ENCODE assay signal across 17 cellular contexts in genomic region chr1:117166076-117166475, GRCh38. TPM values are rescaled to one million over a fixed set of nuclear protein-coding genes. Genes with fewer than 3 reads are reported as not detected.
A peak's percentile ranks its signal among the peaks of the same experiment; 100 is the strongest.
DNase-seq lines count a peak whose midpoint lies in the region; ATAC-seq and TF ChIP-seq lines count a peak whose summit lies in the region.
"Had no signal": no experiment of that assay in that cellular context is flagged by ENCODE, and none has a peak within 500 bp of the region (broad histone marks: within the 10 kb centered on the region; RNA-seq: fewer than 3 reads in every experiment).

No MANE protein-coding gene starts in this region.

- no peak for ATAC-seq in CD4-positive, alpha-beta T cell (ENCODE audit: poor library complexity)
- no peak for ATAC-seq in HG03095 (IDR thresholded peaks at IDR 0.05; ENCODE audit: unreplicated experiment)
- ATAC-seq: activated CD8-positive, alpha-beta T cell treated with anti-CD3 and anti-CD28 coated beads, Interleukin-2, amount 10 ng/mL, durations not matched to agents 7 days and 5 days; gastroesophageal sphincter; mucosa of descending colon had no signal

- H3K27ac Mint-ChIP-seq in CD4-positive, alpha-beta T cell: no peak overlapping the region
- H3K27ac Mint-ChIP-seq: activated CD8-positive, alpha-beta T cell treated with anti-CD3 and anti-CD28 coated beads, Interleukin-2, amount 10 ng/mL, durations not matched to agents 7 days and 5 days had no signal

- no peaks in the 10 kb centered on the region for H3K9me3 Mint-ChIP-seq in CD4-positive, alpha-beta T cell

- no peak overlapping the region for H3K4me3 Mint-ChIP-seq in CD4-positive, alpha-beta T cell
- H3K4me3 Mint-ChIP-seq: activated CD8-positive, alpha-beta T cell treated with anti-CD3 and anti-CD28 coated beads, Interleukin-2, amount 10 ng/mL, durations not matched to agents 7 days and 5 days had no signal

- no peaks in the 10 kb centered on the region for H3K27me3 ChIP-seq in BJ (ENCODE audit: control insufficient read depth, insufficient read depth, low read length)
- no peaks in the 10 kb centered on the region for H3K27me3 ChIP-seq in CD4-positive, alpha-beta T cell (ENCODE audit: control insufficient read depth, insufficient read depth, low read length)
- H3K27me3 ChIP-seq: gastroesophageal sphincter, vagina had no signal

- no peaks in the 10 kb centered on the region for H3K4me1 Mint-ChIP-seq in CD4-positive, alpha-beta T cell (ENCODE audit: low read depth)

- H3K36me3 ChIP-seq in BJ (ENCODE audit: control insufficient read depth, insufficient read depth, low read length): no peaks in the 10 kb centered on the region
- H3K36me3 ChIP-seq: gastroesophageal sphincter, vagina had no signal

- H3K36me3 Mint-ChIP-seq in CD4-positive, alpha-beta T cell (ENCODE audit: low read depth): no peaks in the 10 kb centered on the region

- no peaks in the 10 kb centered on the region for H3K9me3 ChIP-seq in CD4-positive, alpha-beta T cell (ENCODE audit: control insufficient read depth, low read length)
- H3K9me3 ChIP-seq: gastroesophageal sphincter, mucosa of descending colon, vagina had no signal

- peaks cover 16% of the 10 kb centered on the region for H3K27me3 Mint-ChIP-seq in CD4-positive, alpha-beta T cell

- POLR2A ChIA-PET in BJ (lab: Charles Lee): no interaction called here
- POLR2A ChIA-PET in CD4-positive, alpha-beta T cell (lab: Charles Lee): no interaction called here

- CTCF ChIA-PET in BJ (lab: Yijun Ruan, JAX): interaction anchor here (1.0 to 1.6 kb wide), 2 partner anchors 26 to 98 kb away, joined by 3 to 4 read pairs; no protein-coding TSS in a partner anchor
- CTCF ChIA-PET in CD4-positive, alpha-beta T cell (lab: Charles Lee): no interaction called here

- H3K4me3 ChIP-seq in BJ (ENCODE audit: low read depth, low read length): no peak overlapping the region
- H3K4me3 ChIP-seq in epithelial cell of esophagus (ENCODE audit: low read length): no peak overlapping the region
- H3K4me3 ChIP-seq: gastroesophageal sphincter, mucosa of descending colon, vagina had no signal

- intact Hi-C loops in CD4-positive, alpha-beta T cell (cut with DNase I, micrococcal nuclease): no loop called here

- no peak overlapping the region for H3K27ac ChIP-seq in CD4-positive, alpha-beta T cell (ENCODE audit: low read depth, low read length)
- H3K27ac ChIP-seq: gastroesophageal sphincter, vagina had no signal

- DNase-seq in BJ (ENCODE audit: low read depth): peak; percentile 59
- peak; percentile 94 for DNase-seq in M059J (ENCODE audit: low read depth)
- peak; percentile 90 for DNase-seq in epithelial cell of esophagus (ENCODE audit: low read depth)
- peak; percentile 73 for DNase-seq in non-pigmented ciliary epithelial cell (ENCODE audit: low read depth)
- no peak for DNase-seq in activated CD4-positive, CD25-positive, alpha-beta regulatory T cell (lab: John Stamatoyannopoulos, UW)
- no peak for DNase-seq in CD4-positive, alpha-beta T cell
- no peak for DNase-seq in activated CD4-positive, alpha-beta T cell treated with anti-CD3 and anti-CD28 coated beads, Interleukin-2, amount 50 U/mL, for 1 hour
- DNase-seq: activated CD8-positive, alpha-beta T cell treated with anti-CD3 and anti-CD28 coated beads, Interleukin-2, amount 10 ng/mL, durations not matched to agents 7 days and 5 days; KG1; mucosa of descending colon; NCI-H1417; NCI-H446; stimulated activated naive CD4-positive, alpha-beta T cell treated with Interleukin-2 at 50 U/mL for 16 hours had no signal

- TF ChIP-seq CTCF in BJ (IDR thresholded peaks at IDR 0.05; ENCODE audit: insufficient read depth, low read depth, low read length) (no peak), epithelial cell of esophagus (IDR thresholded peaks at IDR 0.05; ENCODE audit: insufficient read depth, low read depth, low read length, missing control alignments) (no peak)
- no peak for TF ChIP-seq CTCF in CD4-positive, alpha-beta T cell (IDR thresholded peaks at IDR 0.05)

RNA-seq across cellular contexts. Expression of gene TRIM45, which starts 44.5 kb away (rescaled TPM):
- polyA plus RNA-seq in BJ (2011; rRNA removed): 3.3 and 3.8 TPM in 2 replicates
- 1.2 and 1.9 TPM in 2 replicates for polyA minus RNA-seq in BJ (2011; rRNA and poly(A)+ RNA removed)
- total RNA-seq in M059J (2014; rRNA removed; shearing (Covaris generic)): 1.5 and 4.2 TPM in 2 replicates
- total RNA-seq in CD4-positive, alpha-beta T cell: under 1 TPM; 0.25 to 0.88 TPM

RNA-seq across cellular contexts. Expression of gene VTCN1, which starts 44.7 kb away (rescaled TPM):
- not detected in 2 replicates for polyA plus RNA-seq in BJ (2011; rRNA removed)
- polyA minus RNA-seq in BJ (2011; rRNA and poly(A)+ RNA removed): not detected in 2 replicates
- not detected in 2 replicates for total RNA-seq in M059J (2014; rRNA removed; shearing (Covaris generic))
- not detected for total RNA-seq in CD4-positive, alpha-beta T cell
- total RNA-seq: activated CD8-positive, alpha-beta T cell treated with anti-CD3 and anti-CD28 coated beads, Interleukin-2, amount 10 ng/mL, durations not matched to agents 7 days and 5 days; mucosa of descending colon; osteocyte; vagina had no signal

Comparison
In these comparisons a context has a peak if more than half of its experiments do, and no peak if none do; other contexts are left out.
1. DNase-seq: peak in BJ (single experiment), M059J (single experiment), epithelial cell of esophagus (single experiment) and non-pigmented ciliary epithelial cell (single experiment); none in activated CD4-positive, CD25-positive, alpha-beta regulatory T cell (0 of 4), CD4-positive, alpha-beta T cell (0 of 10) and activated CD4-positive, alpha-beta T cell treated with anti-CD3 and anti-CD28 coated beads, Interleukin-2, amount 50 U/mL, for 1 hour (single experiment).